In the genomic region with DNA sequence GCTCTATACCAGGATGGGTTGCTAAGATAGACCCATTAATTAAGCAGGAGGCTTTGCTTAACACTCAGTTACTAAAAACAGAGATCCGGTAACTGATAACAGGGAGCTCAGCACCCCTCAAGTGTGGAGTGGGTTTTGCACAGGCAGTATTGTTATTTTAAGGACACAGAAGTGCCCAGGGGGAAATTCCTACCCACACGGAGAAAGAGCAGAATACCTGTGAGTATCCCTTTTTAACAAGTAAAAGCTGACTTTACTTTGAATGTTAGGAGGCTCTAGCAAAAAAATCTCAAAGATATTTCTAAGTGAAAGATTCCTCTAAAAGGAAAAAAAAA, we compare ENCODE assay signal across 26 cellular contexts. TPM values are rescaled to one million over a fixed set of nuclear protein-coding genes. Genes with fewer than 3 reads are reported as not detected.
A peak's percentile ranks its signal among the peaks of the same experiment; 100 is the strongest.
DNase-seq lines count a peak whose midpoint lies in the region; ATAC-seq and TF ChIP-seq lines count a peak whose summit lies in the region.
"Had no signal": no experiment of that assay in that cellular context is flagged by ENCODE, and none has a peak within 500 bp of the region (broad histone marks: within the 10 kb centered on the region; RNA-seq: fewer than 3 reads in every experiment).

No MANE protein-coding gene starts in this region.

- CTCF ChIA-PET in Panc1 (lab: Charles Lee) = interaction anchor here (0.6 to 0.7 kb wide), 2 partner anchors 20 to 1677 kb away, joined by 3 to 4 read pairs; no protein-coding TSS in a partner anchor
- CTCF ChIA-PET in CD4-positive, alpha-beta memory T cell (lab: Charles Lee; ENCODE audit: partially characterized antibody) = interaction anchor here (1.2 kb wide), 1 partner anchor 40 kb away, joined by 3 read pairs; no protein-coding TSS in a partner anchor

- H3K9ac ChIP-seq in smooth muscle cell (ENCODE audit: low read depth) = no peak overlapping the region

- no peak for ATAC-seq in Panc1
- no peak for ATAC-seq in foreskin keratinocyte
- ATAC-seq in GM18858 (IDR thresholded peaks at IDR 0.05; ENCODE audit: unreplicated experiment) = no peak
- ATAC-seq: CD8-positive, alpha-beta T cell had no signal

- H3K4me3 Mint-ChIP-seq in HFFc6 = peak overlapping the region; percentile 68; the same call in 1 of the 2 replicates
- no peak overlapping the region for H3K4me3 Mint-ChIP-seq in CD4-positive, alpha-beta memory T cell
- H3K4me3 Mint-ChIP-seq: activated CD4-positive, alpha-beta memory T cell treated with anti-CD3 and anti-CD28 coated beads for 36 hours; CD8-positive, alpha-beta T cell; neural crest cell; stimulated activated naive CD8-positive, alpha-beta T cell treated with anti-CD3 and anti-CD28 coated beads, Interleukin-15, Interleukin-2, amounts not matched to agents 100 ng/mL and 50 ng/mL, for 24 hours; T-helper 2 cell treated with Interferon-gamma antibody and Interleukin-4, amounts not matched to agents 5 μg/mL and 100 μg/mL, for 36 hours had no signal

- H3K36me3 ChIP-seq in Panc1 (ENCODE audit: control insufficient read depth, insufficient read depth, low read length) = no peaks in the 10 kb centered on the region
- H3K36me3 ChIP-seq in smooth muscle cell (ENCODE audit: low read depth) = no peaks in the 10 kb centered on the region
- H3K36me3 ChIP-seq in CD4-positive, alpha-beta memory T cell (ENCODE audit: insufficient read depth, low read length) = no peaks in the 10 kb centered on the region
- H3K36me3 ChIP-seq: esophagus muscularis mucosa, Peyer's patch, prostate gland, WERI-Rb-1 had no signal

- H3K27ac Mint-ChIP-seq in HFFc6 = peak overlapping the region; percentile 88
- H3K27ac Mint-ChIP-seq in CD4-positive, alpha-beta memory T cell = no peak overlapping the region
- H3K27ac Mint-ChIP-seq: activated CD4-positive, alpha-beta memory T cell treated with anti-CD3 and anti-CD28 coated beads for 36 hours; CD8-positive, alpha-beta T cell; stimulated activated naive CD8-positive, alpha-beta T cell treated with anti-CD3 and anti-CD28 coated beads, Interleukin-15, Interleukin-2, amounts not matched to agents 100 ng/mL and 50 ng/mL, for 24 hours; T-helper 2 cell treated with Interferon-gamma antibody and Interleukin-4, amounts not matched to agents 5 μg/mL and 100 μg/mL, for 36 hours had no signal

- H3K4me3 ChIP-seq in Panc1 (ENCODE audit: low read depth in 2 of 2, low read length in 2 of 2) (no peak overlapping the region), smooth muscle cell (no peak overlapping the region)
- H3K4me3 ChIP-seq in CD4-positive, alpha-beta memory T cell (ENCODE audit: low read length in 2 of 2) = no peak overlapping the region
- H3K4me3 ChIP-seq: esophagus muscularis mucosa, Peyer's patch, prostate gland had no signal

- H3K27ac ChIP-seq in Panc1 (ENCODE audit: low read length) (peak overlapping the region; percentile 59; the same call in 1 of the 2 replicates), foreskin keratinocyte (peak overlapping the region; percentile 74), smooth muscle cell (ENCODE audit: low read depth) (peak overlapping the region; percentile 80)
- no peak overlapping the region for H3K27ac ChIP-seq in CD4-positive, alpha-beta memory T cell (ENCODE audit: low read depth, low read length)
- H3K27ac ChIP-seq: esophagus muscularis mucosa, prostate gland, WERI-Rb-1 had no signal

- TF ChIP-seq CTCF in HFFc6 (IDR thresholded peaks at IDR 0.05) (no peak), Panc1 (IDR thresholded peaks at IDR 0.05) (no peak), foreskin keratinocyte (conservative IDR thresholded peaks at IDR 0.05) (no peak), smooth muscle cell (IDR thresholded peaks at IDR 0.05; ENCODE audit: borderline replicate concordance, insufficient read depth, poor library complexity, severe bottlenecking) (no peak), GM13976 (IDR thresholded peaks at IDR 0.05; ENCODE audit: borderline replicate concordance, control extremely low read depth, extremely low read depth, insufficient read depth, missing control alignments) (no peak)

- 16% methylated on average over 2 of the region's 2 CpGs for WGBS in smooth muscle cell (ENCODE audit: low lambda C conversion rate)

- in situ Hi-C loops in Panc1 (cut with HindIII; ENCODE audit: low pct_unique_long_range_greater_than_20kb, low sequenced_read_pairs) = no loop called here
- in situ Hi-C loops in GM13976 (cut with MboI; ENCODE audit: low sequenced_read_pairs, unreplicated experiment) = no loop called here

- no peaks in the 10 kb centered on the region; the same call in 1 of the 2 replicates for H3K27me3 Mint-ChIP-seq in HFFc6 (ENCODE audit: insufficient read depth)
- H3K27me3 Mint-ChIP-seq in CD4-positive, alpha-beta memory T cell = no peaks in the 10 kb centered on the region
- H3K27me3 Mint-ChIP-seq: activated CD4-positive, alpha-beta memory T cell treated with anti-CD3 and anti-CD28 coated beads for 36 hours; stimulated activated naive CD8-positive, alpha-beta T cell treated with anti-CD3 and anti-CD28 coated beads, Interleukin-15, Interleukin-2, amounts not matched to agents 100 ng/mL and 50 ng/mL, for 24 hours had no signal

- no peaks in the 10 kb centered on the region for H4K20me1 ChIP-seq in smooth muscle cell (ENCODE audit: low read depth)

- peaks cover 29% of the 10 kb centered on the region for H3K4me1 Mint-ChIP-seq in HFFc6 (ENCODE audit: low read depth)
- no peaks in the 10 kb centered on the region for H3K4me1 Mint-ChIP-seq in CD4-positive, alpha-beta memory T cell

- H3K4me1 ChIP-seq in Panc1 (ENCODE audit: control insufficient read depth, insufficient read depth, low read length) = peaks cover 27% of the 10 kb centered on the region
- H3K4me1 ChIP-seq in foreskin keratinocyte = peaks cover 33% of the 10 kb centered on the region
- H3K4me1 ChIP-seq in smooth muscle cell (ENCODE audit: low read depth) = peaks cover 12% of the 10 kb centered on the region
- no peaks in the 10 kb centered on the region for H3K4me1 ChIP-seq in CD4-positive, alpha-beta memory T cell (ENCODE audit: insufficient read depth, low read length)
- H3K4me1 ChIP-seq: prostate gland had no signal

- H3K79me2 ChIP-seq in smooth muscle cell (ENCODE audit: low read depth) = no peaks in the 10 kb centered on the region

- no peak overlapping the region for H3K4me2 ChIP-seq in smooth muscle cell

- no TSS peak for BruUV-seq in Panc1 (replicated peaks; lab: Mats Ljungman, UMichigan)

- H3K36me3 Mint-ChIP-seq in HFFc6 (ENCODE audit: low read depth) = no peaks in the 10 kb centered on the region
- H3K36me3 Mint-ChIP-seq in CD4-positive, alpha-beta memory T cell = peaks cover 0 to 7% of the 10 kb centered on the region in 2 donors
- H3K36me3 Mint-ChIP-seq: activated CD4-positive, alpha-beta memory T cell treated with anti-CD3 and anti-CD28 coated beads for 36 hours had no signal

- H3K27me3 ChIP-seq in Panc1 (ENCODE audit: control insufficient read depth, insufficient read depth, low read length) = no peaks in the 10 kb centered on the region
- no peaks in the 10 kb centered on the region for H3K27me3 ChIP-seq in foreskin keratinocyte
- H3K27me3 ChIP-seq in smooth muscle cell (ENCODE audit: low read depth) = no peaks in the 10 kb centered on the region
- no peaks in the 10 kb centered on the region for H3K27me3 ChIP-seq in CD4-positive, alpha-beta memory T cell (ENCODE audit: insufficient read depth, low read length)
- H3K27me3 ChIP-seq: esophagus muscularis mucosa, Peyer's patch had no signal

- DNase-seq in HFFc6 (no peak), Panc1 (ENCODE audit: low read depth, low spot score) (no peak), foreskin keratinocyte (peak in 1 of 2 donors; percentile 29), smooth muscle cell (lab: John Stamatoyannopoulos, UW; ENCODE audit: unreplicated experiment) (no peak), GM13976 (ENCODE audit: low spot score) (no peak), superior temporal gyrus (ENCODE audit: extremely low spot score) (no peak)
- DNase-seq in CD4-positive, alpha-beta memory T cell = no peak
- DNase-seq: activated CD4-positive, alpha-beta memory T cell treated with anti-CD3 and anti-CD28 coated beads for 36 hours; activated naive CD4-positive, alpha-beta T cell; activated T-cell treated with anti-CD3 and anti-CD28 coated beads for 4 hours; amygdala; CD8-positive, alpha-beta T cell; central memory CD4-positive, alpha-beta T cell; DMS79; left colon; NCI-H1930; SK-N-SH; stimulated activated CD4-positive, alpha-beta T cell treated with anti-CD3 and anti-CD28 coated beads, Interleukin-2, amount 100 ng/mL, for 48 hours had no signal

- POLR2A ChIA-PET in Panc1 (lab: Charles Lee) = interaction anchor here (0.7 kb wide), 1 partner anchor 107 kb away, joined by 4 read pairs; no protein-coding TSS in a partner anchor
- POLR2A ChIA-PET in CD4-positive, alpha-beta memory T cell (lab: Charles Lee; ENCODE audit: partially characterized antibody) = no interaction called here

- H3K9me3 Mint-ChIP-seq in HFFc6 = no peaks in the 10 kb centered on the region
- H3K9me3 Mint-ChIP-seq in CD4-positive, alpha-beta memory T cell = no peaks in the 10 kb centered on the region
- H3K9me3 Mint-ChIP-seq: activated CD4-positive, alpha-beta memory T cell treated with anti-CD3 and anti-CD28 coated beads for 36 hours; CD8-positive, alpha-beta T cell; neural crest cell; stimulated activated naive CD8-positive, alpha-beta T cell treated with anti-CD3 and anti-CD28 coated beads, Interleukin-15, Interleukin-2, amounts not matched to agents 100 ng/mL and 50 ng/mL, for 24 hours; T-helper 2 cell treated with Interferon-gamma antibody and Interleukin-4, amounts not matched to agents 5 μg/mL and 100 μg/mL, for 36 hours had no signal

- intact Hi-C loops in Panc1 (cut with micrococcal nuclease; ENCODE audit: unreplicated experiment) = no loop called here
- intact Hi-C loops in CD4-positive, alpha-beta memory T cell (cut with micrococcal nuclease) = no loop called here

- H3F3A ChIP-seq in smooth muscle cell (ENCODE audit: low read depth) = peaks cover 3% of the 10 kb centered on the region

- H3K9me3 ChIP-seq in Panc1 (ENCODE audit: control insufficient read depth, insufficient read depth, low read depth, low read length) = no peaks in the 10 kb centered on the region
- no peaks in the 10 kb centered on the region for H3K9me3 ChIP-seq in smooth muscle cell (replicated peaks; ENCODE audit: low read depth)
- no peaks in the 10 kb centered on the region for H3K9me3 ChIP-seq in CD4-positive, alpha-beta memory T cell (ENCODE audit: control insufficient read depth in 1 of 2, low read length in 2 of 2)
- H3K9me3 ChIP-seq: esophagus muscularis mucosa, Peyer's patch, prostate gland, SK-N-SH had no signal

- H2AFZ ChIP-seq in smooth muscle cell (ENCODE audit: low read depth) = no peak overlapping the region

RNA-seq across cellular contexts. Expression of a gene that starts 32.8 kb away (rescaled TPM):
- total RNA-seq in HFFc6 (2021; fragmentation: NEBNext Ultra II Directional; extraction: Animal tissue kit (Norgen Biotek cat#: 25700)) = 1 to 10 TPM; 1.5 to 2.1 (median 1.5) TPM
- 6.9 TPM for total RNA-seq in Panc1 (2021; ENCODE audit: unreplicated experiment)
- polyA plus RNA-seq in Panc1 (2012; ENCODE audit: insufficient read length) = 5.0 TPM
- 9.1 and 15.1 TPM in 2 replicates for total RNA-seq in foreskin keratinocyte
- 4.8 and 9.0 TPM in 2 replicates for polyA plus RNA-seq in foreskin keratinocyte
- total RNA-seq in smooth muscle cell = 1.2 and 2.7 TPM in 2 replicates
- 0.39 and 1.1 TPM in 2 replicates for polyA plus RNA-seq in smooth muscle cell
- 1 to 10 TPM; 2.7 to 3.3 TPM for total RNA-seq in CD4-positive, alpha-beta memory T cell
- under 1 TPM in 1 of 2 donors, not detected in 1; 0.07 TPM for polyA plus RNA-seq in CD4-positive, alpha-beta memory T cell

RNA-seq across cellular contexts. Expression of a gene that starts 59.8 kb away (rescaled TPM):
- total RNA-seq in HFFc6 (2021; fragmentation: NEBNext Ultra II Directional; extraction: Animal tissue kit (Norgen Biotek cat#: 25700)) = 100 to 1,000 TPM; 103 to 149 (median 125) TPM
- total RNA-seq in Panc1 (2021; ENCODE audit: unreplicated experiment) (116 TPM), foreskin keratinocyte (112 and 113 TPM in 2 replicates), smooth muscle cell (74.2 and 77.7 TPM in 2 replicates)
- 85.0 TPM for polyA plus RNA-seq in Panc1 (2012; ENCODE audit: insufficient read length)
- polyA plus RNA-seq in foreskin keratinocyte (145 and 156 TPM in 2 replicates), smooth muscle cell (70.8 and 83.8 TPM in 2 replicates)
- total RNA-seq in CD4-positive, alpha-beta memory T cell = 100 to 1,000 TPM; 141 TPM
- 100 to 1,000 TPM; 160 to 231 TPM for polyA plus RNA-seq in CD4-positive, alpha-beta memory T cell

RNA-seq across cellular contexts. Expression of a gene that starts 59.8 kb away (rescaled TPM):
- 10 to 100 TPM; 64.1 to 82.4 (median 69.6) TPM for total RNA-seq in HFFc6 (2021; fragmentation: NEBNext Ultra II Directional; extraction: Animal tissue kit (Norgen Biotek cat#: 25700))
- total RNA-seq in Panc1 (2021; ENCODE audit: unreplicated experiment) = 61.7 TPM
- 41.6 TPM for polyA plus RNA-seq in Panc1 (2012; ENCODE audit: insufficient read length)
- 50.6 and 55.4 TPM in 2 replicates for total RNA-seq in foreskin keratinocyte
- 49.5 and 63.3 TPM in 2 replicates for polyA plus RNA-seq in foreskin keratinocyte
- 13.8 and 20.4 TPM in 2 replicates for total RNA-seq in smooth muscle cell
- 29.0 and 32.8 TPM in 2 replicates for polyA plus RNA-seq in smooth muscle cell
- 10 to 100 TPM; 36.9 to 37.0 TPM for total RNA-seq in CD4-positive, alpha-beta memory T cell
- polyA plus RNA-seq in CD4-positive, alpha-beta memory T cell = 10 to 100 TPM; 64.8 to 96.5 TPM
